20 cellular contexts compared by ENCODE assay signal in genomic region chr2:234929002-234929401, GRCh38. TPM values are rescaled to one million over a fixed set of nuclear protein-coding genes. Genes with fewer than 3 reads are reported as not detected.
"Had no signal": no experiment of that assay in that cellular context is flagged by ENCODE, and none has a peak within 500 bp of the region (broad histone marks: within the 10 kb centered on the region; RNA-seq: fewer than 3 reads in every experiment).

No MANE protein-coding gene starts in this region.

- H2AFZ ChIP-seq: hepatocyte had no signal

- H3K4me3 ChIP-seq: coronary artery, dorsolateral prefrontal cortex, esophagus squamous epithelium, gastrocnemius medialis, heart left ventricle, hepatocyte, left lung, lower lobe of right lung had no signal

- H3K4me1 Mint-ChIP-seq: immature natural killer cell; naive thymus-derived CD4-positive, alpha-beta T cell had no signal

- H3K9me3 Mint-ChIP-seq: effector memory CD8-positive, alpha-beta T cell; immature natural killer cell had no signal

- H3K9me3 ChIP-seq: esophagus squamous epithelium, gastrocnemius medialis, lower lobe of right lung had no signal

- H3K4me3 Mint-ChIP-seq: effector memory CD8-positive, alpha-beta T cell; immature natural killer cell; naive thymus-derived CD4-positive, alpha-beta T cell had no signal

- ATAC-seq: effector memory CD8-positive, alpha-beta T cell; gastrocnemius medialis; heart left ventricle; left cardiac atrium; left lung; left ventricle myocardium superior; lower lobe of right lung; naive thymus-derived CD4-positive, alpha-beta T cell had no signal

- H3K4me1 ChIP-seq: esophagus squamous epithelium, gastrocnemius medialis, heart left ventricle, left lung, lower lobe of right lung had no signal

- DNase-seq: dermis blood vessel endothelial cell; dorsolateral prefrontal cortex; effector CD8-positive, alpha-beta T cell; effector memory CD8-positive, alpha-beta T cell; esophagus squamous epithelium; foreskin fibroblast; foreskin melanocyte; gastrocnemius medialis; heart left ventricle; hypothalamus; immature natural killer cell; left cardiac atrium; left lung; left ventricle myocardium superior; lower lobe of right lung; mesenchymal stem cell; midbrain; naive thymus-derived CD4-positive, alpha-beta T cell had no signal

- H3K27ac ChIP-seq: coronary artery, dorsolateral prefrontal cortex, esophagus squamous epithelium, gastrocnemius medialis, heart left ventricle, hepatocyte, left lung, lower lobe of right lung had no signal

- H3K27ac Mint-ChIP-seq: effector memory CD8-positive, alpha-beta T cell; immature natural killer cell; naive thymus-derived CD4-positive, alpha-beta T cell had no signal

- H3K36me3 ChIP-seq: esophagus squamous epithelium, gastrocnemius medialis, heart left ventricle, left lung, lower lobe of right lung had no signal

- H3K4me2 ChIP-seq: hepatocyte had no signal

- H3K27me3 ChIP-seq: dorsolateral prefrontal cortex, heart left ventricle, hepatocyte, left lung had no signal

- H3K36me3 Mint-ChIP-seq: immature natural killer cell; naive thymus-derived CD4-positive, alpha-beta T cell had no signal

RNA-seq across cellular contexts. Expression of gene SH3BP4, which starts 22.8 kb away (rescaled TPM):
- polyA plus RNA-seq: naive thymus-derived CD4-positive, alpha-beta T cell had no signal
